10 cellular contexts compared by ENCODE assay signal in the genomic region with DNA sequence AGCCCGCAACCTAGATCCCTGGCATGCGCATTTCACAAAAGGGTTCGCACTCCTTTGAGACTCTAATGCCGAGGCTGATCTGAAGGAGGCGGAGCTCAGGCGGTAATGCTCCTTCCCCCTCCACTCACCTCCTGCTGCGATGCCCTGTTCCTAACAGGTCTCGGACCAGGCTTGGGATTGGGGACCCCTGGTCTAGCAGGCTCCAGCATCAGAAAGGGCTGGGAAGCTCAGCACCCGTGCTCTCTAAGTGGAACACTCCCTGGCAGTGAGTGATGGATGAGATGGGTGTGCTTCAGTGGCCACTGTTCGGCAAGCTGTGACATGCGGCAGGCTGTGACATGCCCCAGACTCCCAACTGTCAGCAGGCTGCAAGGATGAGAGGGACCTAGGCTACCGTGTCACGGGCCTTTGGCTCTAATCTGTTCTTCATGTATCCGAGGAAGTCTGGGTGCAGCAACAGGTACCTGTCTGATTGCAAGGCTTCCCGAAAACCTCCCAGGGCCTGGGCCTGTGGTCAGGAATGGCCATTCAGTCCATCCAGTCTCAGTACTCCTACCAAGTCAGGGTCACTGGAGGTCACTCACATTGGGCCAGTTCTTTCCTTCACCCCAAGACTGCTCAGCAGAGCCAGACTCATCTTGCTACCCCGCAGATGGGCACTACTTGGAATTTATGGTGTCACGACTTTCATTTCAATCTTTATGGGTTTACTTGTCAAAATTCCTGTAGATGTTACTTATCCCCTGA. TPM values are rescaled to one million over a fixed set of nuclear protein-coding genes. Genes with fewer than 3 reads are reported as not detected.
DNase-seq lines count a peak whose midpoint lies in the region; FAIRE-seq and TF ChIP-seq lines count a peak whose summit lies in the region.
"Had no signal": no experiment of that assay in that cellular context is flagged by ENCODE, and none has a peak within 500 bp of the region (broad histone marks: within the 10 kb centered on the region; RNA-seq: fewer than 3 reads in every experiment).

No MANE protein-coding gene starts in this region.

- no peak; a peak in 1 of 4 replicates for TF ChIP-seq RAD21 in H1 (IDR thresholded peaks at IDR 0.05 in 1 of 2, conservative IDR thresholded peaks at IDR 0.05 in 1 of 2; ENCODE audit: low read depth in 2 of 2, low read length in 2 of 2)

- peaks cover 33 to 57% (median 45%) of the 10 kb centered on the region in 4 experiments for H3K27me3 ChIP-seq in H1 (replicated peaks in 1 of 4; ENCODE audit: control insufficient read depth in 3 of 4, extremely low read depth in 1 of 4, insufficient read depth in 3 of 4, low read length in 3 of 4)
- no peaks in the 10 kb centered on the region for H3K27me3 ChIP-seq in suprapubic skin

- no peak overlapping the region for H2BK20ac ChIP-seq in H1 (ENCODE audit: low read length)

- no peak overlapping the region for H2BK120ac ChIP-seq in H1 (replicated peaks; ENCODE audit: low read depth, low read length)

- TF ChIP-seq EP300 in H1 (IDR thresholded peaks at IDR 0.05; ENCODE audit: borderline replicate concordance in 1 of 2, low read depth in 2 of 2, low read length in 2 of 2) = no peak
- no peak for TF ChIP-seq EP300 in suprapubic skin (IDR thresholded peaks at IDR 0.05)

- DNase-seq in NCI-H2227 (lab: John Stamatoyannopoulos, UW; ENCODE audit: unreplicated experiment) (peak; percentile 40), NCI-H2227 treated with DMSO at 0.1 percent for 48 hours (lab: John Stamatoyannopoulos, UW) (no peak), NCI-H2171 (lab: John Stamatoyannopoulos, UW) (peak; percentile 76), H1 (ENCODE audit: low read depth in 1 of 2, low spot score in 2 of 2) (no peak), suprapubic skin (ENCODE audit: low spot score in 2 of 2) (no peak), globus pallidus (ENCODE audit: low spot score) (no peak)
- DNase-seq in activated CD4-positive, alpha-beta memory T cell treated with anti-CD3 and anti-CD28 coated beads for 36 hours = no peak
- no peak for DNase-seq in stimulated activated CD4-positive, alpha-beta T cell treated with anti-CD3 and anti-CD28 coated beads, Interleukin-4, amount 100 ng/mL, for 1 hour

- H3K9me3 Mint-ChIP-seq in activated CD4-positive, alpha-beta memory T cell treated with anti-CD3 and anti-CD28 coated beads for 36 hours = no peaks in the 10 kb centered on the region
- H3K9me3 Mint-ChIP-seq: immature natural killer cell had no signal

- 0 out of 4 replicates have a peak, but pooled peaks cover 0 to 2% of the 10 kb centered on the region in 2 experiments for H3K9me3 ChIP-seq in H1 (ENCODE audit: insufficient read depth in 2 of 2, low read depth in 1 of 2, low read length in 1 of 2)
- H3K9me3 ChIP-seq in suprapubic skin = no peaks in the 10 kb centered on the region
- H3K9me3 ChIP-seq: A549 had no signal

- no peaks in the 10 kb centered on the region for H3K79me1 ChIP-seq in H1 (ENCODE audit: low read depth, low read length)

- no peak overlapping the region for H3K4me3 Mint-ChIP-seq in activated CD4-positive, alpha-beta memory T cell treated with anti-CD3 and anti-CD28 coated beads for 36 hours

- H3K23me2 ChIP-seq in H1 (ENCODE audit: low read depth, low read length) = peaks cover 13% of the 10 kb centered on the region

- H2BK12ac ChIP-seq in H1 (ENCODE audit: low read depth, low read length) = no peak overlapping the region

- H3K36me3 ChIP-seq in H1 (ENCODE audit: control insufficient read depth in 2 of 4, insufficient read depth in 4 of 4, low read length in 3 of 4) = peaks cover 0 to 9% (median 0%) of the 10 kb centered on the region in 4 experiments; a peak in 1 of 8 replicates
- no peaks in the 10 kb centered on the region for H3K36me3 ChIP-seq in suprapubic skin

- H4K8ac ChIP-seq in H1 (ENCODE audit: extremely low read depth, insufficient read depth, low read length) = no peak overlapping the region

- TF ChIP-seq POLR2A in H1 (IDR thresholded peaks at IDR 0.05; ENCODE audit: control extremely low read depth in 1 of 2, low read depth in 2 of 2, low read length in 2 of 2) = no peak
- no peak for TF ChIP-seq POLR2A in suprapubic skin (IDR thresholded peaks at IDR 0.05)

- no peak overlapping the region for H3K27ac Mint-ChIP-seq in activated CD4-positive, alpha-beta memory T cell treated with anti-CD3 and anti-CD28 coated beads for 36 hours
- H3K27ac Mint-ChIP-seq: immature natural killer cell had no signal

- H3K14ac ChIP-seq in H1 (ENCODE audit: insufficient read length) = no peak overlapping the region

- FAIRE-seq in H1 (lab: Jason Lieb, UNC) = no peak
- FAIRE-seq: A549 had no signal

- CTCF ChIA-PET in H1 (lab: Charles Lee; ENCODE audit: partially characterized antibody) = interaction anchor here (0.5 to 1.5 kb wide), 11 partner anchors 11 to 1415 kb away, joined by 3 to 5 read pairs (median 3); no protein-coding TSS in a partner anchor
- CTCF ChIA-PET in activated CD4-positive, alpha-beta memory T cell treated with anti-CD3 and anti-CD28 coated beads for 36 hours (lab: Charles Lee) = interaction anchor here (1.4 to 1.9 kb wide), 4 partner anchors 37 to 202 kb away, joined by 5 to 14 read pairs (median 9); a partner anchor contains a TSS

- POLR2A ChIA-PET in H1 (lab: Charles Lee; ENCODE audit: partially characterized antibody) = interaction anchor here (1.6 kb wide), 1 partner anchor 14 kb away, joined by 3 read pairs; no protein-coding TSS in a partner anchor
- POLR2A ChIA-PET in activated CD4-positive, alpha-beta memory T cell treated with anti-CD3 and anti-CD28 coated beads for 36 hours (lab: Charles Lee) = interaction anchor here (1.1 to 1.5 kb wide), 3 partner anchors 26 to 29 kb away, joined by 3 to 9 read pairs (median 3); no protein-coding TSS in a partner anchor

- H3K23ac ChIP-seq in H1 (ENCODE audit: insufficient read length) = no peak overlapping the region

- no peak overlapping the region for H4K5ac ChIP-seq in H1 (ENCODE audit: insufficient read length, low read depth, low read length)

- no peak overlapping the region for H3K9ac ChIP-seq in H1 (replicated peaks in 1 of 4; ENCODE audit: extremely low read depth in 1 of 4, low read depth in 3 of 4, low read length in 3 of 4)

- H4K91ac ChIP-seq in H1 (replicated peaks; ENCODE audit: insufficient read length, low read length) = no peak overlapping the region

- intact Hi-C loops in activated CD4-positive, alpha-beta memory T cell treated with anti-CD3 and anti-CD28 coated beads for 36 hours (cut with micrococcal nuclease) = loop anchor here (5.0 kb wide), 1 partner anchor 45 kb away; no protein-coding TSS in a partner anchor

- no peak overlapping the region for H3K27ac ChIP-seq in H1 (ENCODE audit: low read depth, low read length)
- H3K27ac ChIP-seq in suprapubic skin = peak overlapping the region; percentile 96

- H3K79me2 ChIP-seq in H1 (ENCODE audit: control insufficient read depth in 1 of 2, insufficient read depth in 2 of 2, low read length in 2 of 2) = no peaks in the 10 kb centered on the region

- no peak overlapping the region for H3K56ac ChIP-seq in H1 (replicated peaks; ENCODE audit: insufficient read length, low read depth, low read length)

- no peak overlapping the region for H3K18ac ChIP-seq in H1 (ENCODE audit: extremely low read depth, low read length)

- TF ChIP-seq CTCF in H1 (IDR thresholded peaks at IDR 0.05; ENCODE audit: control extremely low read depth in 1 of 3, insufficient read depth in 1 of 3, low read depth in 1 of 3, low read length in 3 of 3) (no peak), suprapubic skin (IDR thresholded peaks at IDR 0.05) (no peak)

- H3K27me3 Mint-ChIP-seq in activated CD4-positive, alpha-beta memory T cell treated with anti-CD3 and anti-CD28 coated beads for 36 hours = peaks cover 46% of the 10 kb centered on the region

- peak overlapping the region; percentile 30 to 87; a peak in 3 of 4 replicates for H3K4me2 ChIP-seq in H1 (ENCODE audit: insufficient read depth in 1 of 2, low read depth in 2 of 2, low read length in 2 of 2)

- no peak overlapping the region for H2AFZ ChIP-seq in H1 (ENCODE audit: low read length)

- peaks cover 0 to 16% (median 7%) of the 10 kb centered on the region in 4 experiments; a peak in 6 of 7 replicates for H3K4me1 ChIP-seq in H1 (replicated peaks in 1 of 4; ENCODE audit: control insufficient read depth in 3 of 4, insufficient read depth in 4 of 4, low read length in 3 of 4)
- peaks cover 40% of the 10 kb centered on the region for H3K4me1 ChIP-seq in suprapubic skin

- no peak overlapping the region for H2BK5ac ChIP-seq in H1 (ENCODE audit: low read depth, low read length)

- H3K4me3 ChIP-seq in H1 (ENCODE audit: extremely low read depth in 1 of 4, insufficient read depth in 2 of 4, low read depth in 3 of 4, low read length in 4 of 4) = no peak overlapping the region
- peak overlapping the region; percentile 90 for H3K4me3 ChIP-seq in suprapubic skin

- H4K20me1 ChIP-seq in H1 (replicated peaks in 1 of 2; ENCODE audit: control insufficient read depth in 1 of 2, insufficient read depth in 2 of 2, low read length in 2 of 2) = peaks cover 0 to 2% of the 10 kb centered on the region in 2 experiments

- no peak overlapping the region for H2BK15ac ChIP-seq in H1 (ENCODE audit: low read length)

- peaks cover 13% of the 10 kb centered on the region for H3K4me1 Mint-ChIP-seq in activated CD4-positive, alpha-beta memory T cell treated with anti-CD3 and anti-CD28 coated beads for 36 hours (ENCODE audit: low read depth)

- no peak overlapping the region for H3K4ac ChIP-seq in H1 (replicated peaks; ENCODE audit: insufficient read length, low read depth, low read length)

- WGBS in H1 (ENCODE audit: extremely low coverage in 1 of 2, insufficient coverage in 1 of 2, insufficient read length in 1 of 2, insufficient replicate concordance in 2 of 2, low coverage in 1 of 2, low lambda C conversion rate in 2 of 2, missing lambda C conversion rate in 1 of 2), 2 experiments = 48% methylated on average over 17 of the region's 17 CpGs; no CpG with 5 or more reads in 1 of the 2 experiments
- 29% methylated on average over 13 of the region's 17 CpGs for WGBS in suprapubic skin

- peaks cover 3% of the 10 kb centered on the region for H3K36me3 Mint-ChIP-seq in activated CD4-positive, alpha-beta memory T cell treated with anti-CD3 and anti-CD28 coated beads for 36 hours

- no peak overlapping the region for H2AK5ac ChIP-seq in H1 (ENCODE audit: low read depth, low read length)

RNA-seq across cellular contexts. Expression of a gene that starts 1.3 kb away (rescaled TPM):
- total RNA-seq in H1 (2021; fragmentation: NEBNext Ultra II Directional; extraction: Animal tissue kit (Norgen Biotek cat#: 25700)) = not detected in 2 replicates
- 0.09 TPM in 1 of 2 replicates, not detected in the other for polyA plus RNA-seq in H1 (2011; rRNA removed)
- polyA plus RNA-seq in H1 (2011; cell fraction: cytosol; rRNA removed) = not detected
- polyA plus RNA-seq in H1 (2011; cell fraction: nucleus; rRNA removed) = not detected
- polyA plus RNA-seq in H1 (2012, experiment 1 of 2) = not detected in 4 replicates
- not detected for polyA plus RNA-seq in H1 (2012, experiment 2 of 2)
- polyA plus RNA-seq in H1 (2013, experiment 1 of 2) = not detected
- not detected for polyA plus RNA-seq in H1 (2013, experiment 2 of 2)
- polyA minus RNA-seq in H1 (2011; rRNA and poly(A)+ RNA removed) = not detected in 2 replicates
- not detected for polyA minus RNA-seq in H1 (2011; cell fraction: cytosol; rRNA and poly(A)+ RNA removed)
- polyA minus RNA-seq in H1 (2011; cell fraction: nucleus; rRNA and poly(A)+ RNA removed) = not detected
- 10 to 100 TPM; 71.1 to 94.3 (median 80.3) TPM for total RNA-seq in suprapubic skin
- total RNA-seq in activated CD4-positive, alpha-beta memory T cell treated with anti-CD3 and anti-CD28 coated beads for 36 hours = under 1 TPM; 0.19 to 0.51 TPM

RNA-seq across cellular contexts. Expression of a gene that starts 47.1 kb away (rescaled TPM):
- total RNA-seq in H1 (2021; fragmentation: NEBNext Ultra II Directional; extraction: Animal tissue kit (Norgen Biotek cat#: 25700)) = 1.4 and 2.1 TPM in 2 replicates
- polyA plus RNA-seq in H1 (2011; rRNA removed) = 0.77 and 1.1 TPM in 2 replicates
- polyA plus RNA-seq in H1 (2011; cell fraction: cytosol; rRNA removed) = 1.4 TPM
- polyA plus RNA-seq in H1 (2011; cell fraction: nucleus; rRNA removed) = 3.1 TPM
- 1.1 to 1.6 TPM (median 1.5 TPM) in 4 replicates for polyA plus RNA-seq in H1 (2012, experiment 1 of 2)
- 2.3 TPM for polyA plus RNA-seq in H1 (2012, experiment 2 of 2)
- polyA plus RNA-seq in H1 (2013, experiment 1 of 2) = 2.0 TPM
- polyA plus RNA-seq in H1 (2013, experiment 2 of 2) = 1.5 TPM
- polyA minus RNA-seq in H1 (2011; rRNA and poly(A)+ RNA removed) = 0.12 and 0.22 TPM in 2 replicates
- not detected for polyA minus RNA-seq in H1 (2011; cell fraction: cytosol; rRNA and poly(A)+ RNA removed)
- polyA minus RNA-seq in H1 (2011; cell fraction: nucleus; rRNA and poly(A)+ RNA removed) = 3.5 TPM
- 1 to 10 TPM in 3 of 4 donors, not detected in 1; 1.3 to 2.8 (median 2.2) TPM for total RNA-seq in suprapubic skin
- total RNA-seq in activated CD4-positive, alpha-beta memory T cell treated with anti-CD3 and anti-CD28 coated beads for 36 hours = not detected
- polyA plus RNA-seq: A549 had no signal

RNA-seq across cellular contexts. Expression of a gene that starts 49.4 kb away (rescaled TPM):
- total RNA-seq in H1 (2021; fragmentation: NEBNext Ultra II Directional; extraction: Animal tissue kit (Norgen Biotek cat#: 25700)) = 3.7 and 4.0 TPM in 2 replicates
- 2.7 and 3.3 TPM in 2 replicates for polyA plus RNA-seq in H1 (2011; rRNA removed)
- polyA plus RNA-seq in H1 (2011; cell fraction: cytosol; rRNA removed) = 1.7 TPM
- polyA plus RNA-seq in H1 (2011; cell fraction: nucleus; rRNA removed) = 1.7 TPM
- polyA plus RNA-seq in H1 (2012, experiment 1 of 2) = 1.4 to 3.4 TPM (median 2.9 TPM) in 4 replicates
- 4.0 TPM for polyA plus RNA-seq in H1 (2012, experiment 2 of 2)
- 2.8 TPM for polyA plus RNA-seq in H1 (2013, experiment 1 of 2)
- 2.8 TPM for polyA plus RNA-seq in H1 (2013, experiment 2 of 2)
- 0.19 and 1.4 TPM in 2 replicates for polyA minus RNA-seq in H1 (2011; rRNA and poly(A)+ RNA removed)
- 0.66 TPM for polyA minus RNA-seq in H1 (2011; cell fraction: cytosol; rRNA and poly(A)+ RNA removed)
- polyA minus RNA-seq in H1 (2011; cell fraction: nucleus; rRNA and poly(A)+ RNA removed) = 0.80 TPM
- 10 to 100 TPM in 2 of 4 donors, 1 to 10 TPM in 2; 2.8 to 18.2 (median 10.4) TPM for total RNA-seq in suprapubic skin
- total RNA-seq in activated CD4-positive, alpha-beta memory T cell treated with anti-CD3 and anti-CD28 coated beads for 36 hours = not detected

RNA-seq across cellular contexts. Expression of a gene that starts 56.6 kb away (rescaled TPM):
- total RNA-seq in H1 (2021; fragmentation: NEBNext Ultra II Directional; extraction: Animal tissue kit (Norgen Biotek cat#: 25700)) = not detected in 2 replicates
- polyA plus RNA-seq in H1 (2011; rRNA removed) = not detected in 2 replicates
- polyA plus RNA-seq in H1 (2011; cell fraction: cytosol; rRNA removed) = not detected
- not detected for polyA plus RNA-seq in H1 (2011; cell fraction: nucleus; rRNA removed)
- not detected in 4 replicates for polyA plus RNA-seq in H1 (2012, experiment 1 of 2)
- polyA plus RNA-seq in H1 (2012, experiment 2 of 2) = not detected
- polyA plus RNA-seq in H1 (2013, experiment 1 of 2) = not detected
- not detected for polyA plus RNA-seq in H1 (2013, experiment 2 of 2)
- polyA minus RNA-seq in H1 (2011; rRNA and poly(A)+ RNA removed) = not detected in 2 replicates
- not detected for polyA minus RNA-seq in H1 (2011; cell fraction: cytosol; rRNA and poly(A)+ RNA removed)
- not detected for polyA minus RNA-seq in H1 (2011; cell fraction: nucleus; rRNA and poly(A)+ RNA removed)
- 1 to 10 TPM in 3 of 4 donors, under 1 TPM in 1; 0.38 to 3.7 (median 1.3) TPM for total RNA-seq in suprapubic skin
- 1 to 10 TPM; 1.1 to 2.3 TPM for total RNA-seq in activated CD4-positive, alpha-beta memory T cell treated with anti-CD3 and anti-CD28 coated beads for 36 hours
- polyA plus RNA-seq: immature natural killer cell had no signal

Comparison
In these comparisons a context has a peak if more than half of its experiments do, and no peak if none do; other contexts are left out.
1. DNase-seq: peak in NCI-H2227 (single experiment) and NCI-H2171 (single experiment); none in NCI-H2227 treated with DMSO at 0.1 percent for 48 hours (single experiment), H1 (0 of 2), suprapubic skin (0 of 2), activated CD4-positive, alpha-beta memory T cell treated with anti-CD3 and anti-CD28 coated beads for 36 hours (single experiment), globus pallidus (single experiment) and stimulated activated CD4-positive, alpha-beta T cell treated with anti-CD3 and anti-CD28 coated beads, Interleukin-4, amount 100 ng/mL, for 1 hour (single experiment).
2. RNA of a gene that starts 1.3 kb away (total RNA-seq): 71.1 to 94.3 TPM in suprapubic skin; 0.19 to 0.51 TPM in activated CD4-positive, alpha-beta memory T cell treated with anti-CD3 and anti-CD28 coated beads for 36 hours and not detected in H1; every median in the first group is over 10 times any median in the second.